In the genomic region with DNA sequence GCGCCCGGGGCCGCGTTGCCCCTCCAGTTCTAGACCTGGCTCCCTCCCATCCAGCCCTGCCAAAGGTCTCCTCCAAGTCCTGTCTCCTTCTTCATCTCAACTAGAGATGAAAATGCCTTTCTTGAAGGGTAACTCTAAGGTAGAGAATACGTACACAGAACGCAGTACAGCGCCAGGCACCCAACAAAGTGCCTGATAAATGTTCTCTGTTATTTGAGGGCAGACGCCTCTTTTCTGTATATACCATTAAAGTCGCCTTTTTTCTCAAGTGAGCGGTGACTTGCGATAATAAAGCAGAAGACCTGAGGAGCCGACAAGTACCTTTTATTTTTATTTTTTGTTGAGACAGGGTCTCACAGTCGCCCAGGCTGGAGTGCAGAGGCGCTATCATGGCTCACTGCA, we compare ENCODE assay signal across 8 cellular contexts. TPM values are rescaled to one million over a fixed set of nuclear protein-coding genes. Genes with fewer than 3 reads are reported as not detected.
DNase-seq lines count a peak whose midpoint lies in the region; ATAC-seq, FAIRE-seq and TF ChIP-seq lines count a peak whose summit lies in the region.

No MANE protein-coding gene starts in this region.

- H3K4me1 ChIP-seq in heart left ventricle (peaks cover 0 to 44% (median 23%) of the 10 kb centered on the region in 12 donors), mesodermal cell (ENCODE audit: control insufficient read depth, insufficient read depth, low read length, poor library complexity, severe bottlenecking) (peaks cover 6% of the 10 kb centered on the region)

- peak in 1 of 4 donors; percentile 2 for ATAC-seq in heart left ventricle

- peak; percentile 67 for FAIRE-seq in urothelium cell line (lab: Jason Lieb, UNC)

- H3K4me1 Mint-ChIP-seq in brain, result peaks cover 62% of the 10 kb centered on the region

- intact Hi-C loops in heart left ventricle (cut with DNase I), result loop anchor here in 3 of 10 donors (2.0 to 10.0 kb wide), 2 partner anchors 18 to 680 kb away; partner anchors contain the start of genes GLB1 (in 2 of the 3), TMPPE (in 2 of the 3) and PDCD6IP (in 1 of the 3)
- intact Hi-C loops in cardiac septum (cut with DNase I), result loop anchor here (1.0 to 10.0 kb wide), 3 partner anchors 17 to 680 kb away; partner anchors contain the start of genes GLB1, PDCD6IP, TMPPE and UBP1

- H3K27me3 ChIP-seq in heart left ventricle, result no peaks in the 10 kb centered on the region

- no peak for DNase-seq in heart left ventricle
- DNase-seq in cardiac septum (ENCODE audit: low spot score), result no peak
- DNase-seq in urothelium cell line (ENCODE audit: low spot score), result no peak
- no peak for DNase-seq in NCI-H187 treated with DMSO at 0.1 percent for 48 hours (lab: John Stamatoyannopoulos, UW)
- no peak for DNase-seq in NCI-H1048 (lab: John Stamatoyannopoulos, UW)
- DNase-seq in medulla oblongata (ENCODE audit: extremely low spot score), result no peak

- H3K9me3 Mint-ChIP-seq in brain, result peaks cover 0 to 4% (median 0%) of the 10 kb centered on the region in 5 experiments

- H3K4me3 ChIP-seq in heart left ventricle (peak overlapping the region; percentile 57 to 98 (median 86)), mesodermal cell (ENCODE audit: extremely low read depth, insufficient read depth, low read length, poor library complexity, severe bottlenecking) (peak overlapping the region; percentile 76)

- H3K27ac ChIP-seq in heart left ventricle, result peak overlapping the region; percentile 34 to 99 (median 97)
- peak overlapping the region; percentile 92 for H3K27ac ChIP-seq in mesodermal cell (ENCODE audit: low read depth, low read length, severe bottlenecking)

- peak overlapping the region; percentile 94 to 98 (median 97) for H3K27ac Mint-ChIP-seq in brain

- H3K27me3 Mint-ChIP-seq in brain, result peaks cover 2% of the 10 kb centered on the region

- H3K36me3 ChIP-seq in heart left ventricle, result peaks cover 0 to 2% (median 0%) of the 10 kb centered on the region in 9 donors
- H3K36me3 ChIP-seq in mesodermal cell (ENCODE audit: control insufficient read depth, insufficient read depth, low read length), result peaks cover 16% of the 10 kb centered on the region

- WGBS in heart left ventricle, 4 donors, result 50 to 67% (median 52%) methylated on average over 10 to 14 of the region's 14 CpGs
- 56 to 82% methylated on average over 8 to 13 of the region's 14 CpGs for WGBS in mesodermal cell (ENCODE audit: insufficient coverage in 2 of 2), 2 experiments

- no peaks in the 10 kb centered on the region for H3K36me3 Mint-ChIP-seq in brain

- TF ChIP-seq POLR2A in heart left ventricle (IDR thresholded peaks at IDR 0.05), result no peak

- H3K9me3 ChIP-seq in heart left ventricle (no peaks in the 10 kb centered on the region), mesodermal cell (ENCODE audit: control insufficient read depth, low read length) (peaks cover 6% of the 10 kb centered on the region)

- TF ChIP-seq CTCF in heart left ventricle (IDR thresholded peaks at IDR 0.05), result no peak
- TF ChIP-seq CTCF in brain (conservative IDR thresholded peaks at IDR 0.05), result no peak

- H3K4me3 Mint-ChIP-seq in brain, result peak overlapping the region; percentile 86 to 91 (median 89)

RNA-seq across cellular contexts. Expression of gene CRTAP, which starts 0.8 kb away (rescaled TPM):
- total RNA-seq in heart left ventricle, result 100 to 1,000 TPM in 4 of 9 donors, 10 to 100 TPM in 5; 62.6 to 148 (median 92.7) TPM
- polyA plus RNA-seq in heart left ventricle, result 10 to 100 TPM; 16.1 to 64.4 TPM
- 91.7 TPM for total RNA-seq in cardiac septum
- 50.1 TPM for polyA plus RNA-seq in brain (ENCODE audit: insufficient read depth, low read depth, low replicate concordance)
- 358 TPM for polyA plus RNA-seq in mesodermal cell (2013, experiment 1 of 2)
- 317 TPM for polyA plus RNA-seq in mesodermal cell (2013, experiment 2 of 2)

RNA-seq across cellular contexts. Expression of gene GLB1, which starts 17.7 kb away (rescaled TPM):
- total RNA-seq in heart left ventricle, result 10 to 100 TPM; 19.2 to 54.3 (median 23.2) TPM
- 10 to 100 TPM in 1 of 2 donors, 1 to 10 TPM in 1; 5.2 to 16.9 TPM for polyA plus RNA-seq in heart left ventricle
- 20.5 TPM for total RNA-seq in cardiac septum
- 21.1 TPM for polyA plus RNA-seq in brain (ENCODE audit: insufficient read depth, low read depth, low replicate concordance)
- polyA plus RNA-seq in mesodermal cell (2013, experiment 1 of 2), result 67.4 TPM
- 63.3 TPM for polyA plus RNA-seq in mesodermal cell (2013, experiment 2 of 2)

RNA-seq across cellular contexts. Expression of gene TMPPE, which starts 17.7 kb away (rescaled TPM):
- total RNA-seq in heart left ventricle, result 1 to 10 TPM; 3.7 to 9.3 (median 5.7) TPM
- 1 to 10 TPM in 1 of 2 donors, under 1 TPM in 1; 0.61 to 2.1 TPM for polyA plus RNA-seq in heart left ventricle
- 5.4 TPM for total RNA-seq in cardiac septum
- 0.24 TPM for polyA plus RNA-seq in brain (ENCODE audit: insufficient read depth, low read depth, low replicate concordance)
- 1.5 TPM for polyA plus RNA-seq in mesodermal cell (2013, experiment 1 of 2)
- 0.96 TPM for polyA plus RNA-seq in mesodermal cell (2013, experiment 2 of 2)
